ENCODE assay signal across 25 cellular contexts in genomic region chr15:76947454-76947853, GRCh38. TPM values are rescaled to one million over a fixed set of nuclear protein-coding genes. Genes with fewer than 3 reads are reported as not detected.
A peak's percentile ranks its signal among the peaks of the same experiment; 100 is the strongest.
DNase-seq lines count a peak whose midpoint lies in the region; ATAC-seq, FAIRE-seq and TF ChIP-seq lines count a peak whose summit lies in the region.
"Had no signal": no experiment of that assay in that cellular context is flagged by ENCODE, and none has a peak within 500 bp of the region (broad histone marks: within the 10 kb centered on the region; RNA-seq: fewer than 3 reads in every experiment).

No MANE protein-coding gene starts in this region.

- POLR2A ChIA-PET in A549 (lab: Yijun Ruan, JAX): interaction anchor here (0.9 kb wide), 1 partner anchor 16 kb away, joined by 3 read pairs; the partner anchor contains the start of gene RCN2

- intact Hi-C loops in left ventricle myocardium superior (cut with micrococcal nuclease): no loop called here

- H3K36me3 ChIP-seq in CD4-positive, CD25-positive, alpha-beta regulatory T cell (ENCODE audit: control insufficient read depth, insufficient read depth, low read length): peaks cover 16% of the 10 kb centered on the region

- ATAC-seq in A549 (no peak), T-helper 17 cell (no peak), memory B cell (ENCODE audit: low read depth) (peak; percentile 39), left ventricle myocardium superior (no peak)
- ATAC-seq in CD4-positive, CD25-positive, alpha-beta regulatory T cell (ENCODE audit: low read depth in 2 of 2): no peak
- ATAC-seq: CD8-positive, alpha-beta T cell; PC-3 had no signal

- 90% methylated on average over 3 of the region's 3 CpGs for WGBS in A549 (ENCODE audit: missing lambda C conversion rate)

- H3K4me3 Mint-ChIP-seq in CD4-positive, CD25-positive, alpha-beta regulatory T cell: no peak overlapping the region
- no peak overlapping the region for H3K4me3 Mint-ChIP-seq in T-helper 17 cell
- peak overlapping the region; percentile 35 for H3K4me3 Mint-ChIP-seq in memory B cell
- H3K4me3 Mint-ChIP-seq: CD8-positive, alpha-beta T cell had no signal

- peaks cover 10 to 20% (median 19%) of the 10 kb centered on the region in 4 donors for H3K4me1 Mint-ChIP-seq in CD4-positive, CD25-positive, alpha-beta regulatory T cell
- H3K4me1 Mint-ChIP-seq in T-helper 17 cell (peaks cover 20% of the 10 kb centered on the region), memory B cell (peaks cover 21% of the 10 kb centered on the region)

- no peak for DNase-seq in A549 (ENCODE audit: low read depth in 1 of 2, low spot score in 1 of 2)
- DNase-seq in CD4-positive, CD25-positive, alpha-beta regulatory T cell: no peak
- no peak for DNase-seq in T-helper 17 cell
- no peak for DNase-seq in memory B cell (ENCODE audit: low spot score in 2 of 2)
- no peak for DNase-seq in medulla oblongata (ENCODE audit: extremely low spot score)
- DNase-seq in DMS114 treated with DMSO at 0.1 percent for 48 hours (lab: John Stamatoyannopoulos, UW; ENCODE audit: unreplicated experiment): no peak
- DNase-seq in RCC 7860 (ENCODE audit: low spot score): no peak
- DNase-seq in left ventricle myocardium superior: no peak
- DNase-seq: CD8-positive, alpha-beta T cell; DMS153; MG63; NCI-H1417; NCI-H1694 treated with DMSO at 0.1 percent for 48 hours; NCI-H2081 treated with DMSO at 0.1 percent for 48 hours; NCI-H2171 treated with DMSO at 0.1 percent for 48 hours; NCI-H446; NCI-H526; PC-3; RPMI8226; SHP77 had no signal

- no peaks in the 10 kb centered on the region for H3K27me3 ChIP-seq in CD4-positive, CD25-positive, alpha-beta regulatory T cell (ENCODE audit: control insufficient read depth, insufficient read depth, low read length)
- H3K27me3 ChIP-seq: BLaER1, MG63 had no signal

- no peak overlapping the region for H3K4me2 ChIP-seq in A549
- H3K4me2 ChIP-seq: BLaER1 had no signal

- no peaks in the 10 kb centered on the region for H3K27me3 Mint-ChIP-seq in CD4-positive, CD25-positive, alpha-beta regulatory T cell
- H3K27me3 Mint-ChIP-seq in T-helper 17 cell: no peaks in the 10 kb centered on the region
- H3K27me3 Mint-ChIP-seq in memory B cell: no peaks in the 10 kb centered on the region

- FAIRE-seq in A549 (lab: Jason Lieb, UNC): peak; percentile 46
- FAIRE-seq in RCC 7860 (lab: Jason Lieb, UNC): no peak
- FAIRE-seq: GM18507, H1 had no signal

- peaks cover 0 to 4% (median 0%) of the 10 kb centered on the region in 7 donors for H3K9me3 Mint-ChIP-seq in CD4-positive, CD25-positive, alpha-beta regulatory T cell
- H3K9me3 Mint-ChIP-seq in memory B cell: peaks cover 4% of the 10 kb centered on the region
- H3K9me3 Mint-ChIP-seq: CD8-positive, alpha-beta T cell had no signal

- H3K27ac ChIP-seq in A549: no peak overlapping the region
- no peak overlapping the region for H3K27ac ChIP-seq in CD4-positive, CD25-positive, alpha-beta regulatory T cell (ENCODE audit: insufficient read depth, low read length, poor library complexity, severe bottlenecking)
- H3K27ac ChIP-seq: BLaER1, SK-N-MC had no signal

- peak overlapping the region; percentile 5 to 66 (median 48) for H3K27ac Mint-ChIP-seq in CD4-positive, CD25-positive, alpha-beta regulatory T cell
- H3K27ac Mint-ChIP-seq in T-helper 17 cell: peak overlapping the region; percentile 61
- peak overlapping the region; percentile 72 for H3K27ac Mint-ChIP-seq in memory B cell

- no peaks in the 10 kb centered on the region for H3K4me1 ChIP-seq in A549
- peaks cover 3% of the 10 kb centered on the region for H3K4me1 ChIP-seq in CD4-positive, CD25-positive, alpha-beta regulatory T cell (ENCODE audit: control insufficient read depth, insufficient read depth, low read length, poor library complexity, severe bottlenecking)

- TF ChIP-seq CTCF in A549 (IDR thresholded peaks at IDR 0.05): no peak

- no peak for TF ChIP-seq POLR2A in A549 (IDR thresholded peaks at IDR 0.05; ENCODE audit: low read length)

- no peaks in the 10 kb centered on the region for H3K9me3 ChIP-seq in A549
- no peaks in the 10 kb centered on the region for H3K9me3 ChIP-seq in CD4-positive, CD25-positive, alpha-beta regulatory T cell (ENCODE audit: control insufficient read depth in 2 of 2, low read length in 2 of 2)
- no peaks in the 10 kb centered on the region for H3K9me3 ChIP-seq in T-helper 17 cell (ENCODE audit: control insufficient read depth, low read length, poor library complexity, severe bottlenecking)
- H3K9me3 ChIP-seq: BLaER1, MG63 had no signal

- no peak for TF ChIP-seq RAD21 in A549 (conservative IDR thresholded peaks at IDR 0.05 in 1 of 2, IDR thresholded peaks at IDR 0.05 in 1 of 2)

- H3K4me3 ChIP-seq in A549: no peak overlapping the region
- H3K4me3 ChIP-seq in CD4-positive, CD25-positive, alpha-beta regulatory T cell (ENCODE audit: low read depth, low read length): no peak overlapping the region
- H3K4me3 ChIP-seq: BLaER1, MG63, SK-N-MC had no signal

- H3K36me3 Mint-ChIP-seq in CD4-positive, CD25-positive, alpha-beta regulatory T cell: peaks cover 39% of the 10 kb centered on the region
- H3K36me3 Mint-ChIP-seq in T-helper 17 cell (ENCODE audit: low read depth) (peaks cover 16% of the 10 kb centered on the region), memory B cell (peaks cover 29% of the 10 kb centered on the region)

- TF ChIP-seq EP300 in A549 (IDR thresholded peaks at IDR 0.05): no peak

- CTCF ChIA-PET in A549 (lab: Yijun Ruan, JAX): interaction anchor here (1.3 to 1.7 kb wide), 2 partner anchors 10 to 16 kb away, joined by 3 read pairs; partner anchors contain the start of gene RCN2

TF ChIP-seq in A549, 52 proteins besides CTCF, POLR2A, EP300 and RAD21:
- TF ChIP-seq NFE2L2 (conservative IDR thresholded peaks at IDR 0.05; ENCODE audit: low read length) (no peak), MAFK (IDR thresholded peaks at IDR 0.05; ENCODE audit: partially characterized antibody) (no peak), RCOR1 (IDR thresholded peaks at IDR 0.05; ENCODE audit: low read depth, low read length) (no peak), REST (IDR thresholded peaks at IDR 0.05) (no peak)

RNA-seq across cellular contexts. Expression of gene RCN2, which starts 15.9 kb away (rescaled TPM):
- 102 and 152 TPM in 2 replicates for polyA plus RNA-seq in A549 (2011; rRNA removed)
- 43.8 and 52.6 TPM in 2 replicates for polyA plus RNA-seq in A549 (2012; cell fraction: cytosol; rRNA removed)
- 15.3 and 16.0 TPM in 2 replicates for polyA plus RNA-seq in A549 (2012; cell fraction: nucleus; rRNA removed)
- polyA plus RNA-seq in A549 (2017; fragmentation: RNase III; extraction: RNeasy Plus Mini Kit Qiagen cat#74134 plus additional on column Dnase treatment): 78.6 to 81.3 TPM (median 81.1 TPM) in 3 replicates
- 9.0 and 10.3 TPM in 2 replicates for polyA minus RNA-seq in A549 (2011; rRNA and poly(A)+ RNA removed)
- 17.3 TPM for total RNA-seq in CD4-positive, CD25-positive, alpha-beta regulatory T cell
- polyA plus RNA-seq in CD4-positive, CD25-positive, alpha-beta regulatory T cell: 10 to 100 TPM; 35.8 to 47.3 (median 41.6) TPM
- 10 to 100 TPM; 16.2 to 17.1 TPM for total RNA-seq in T-helper 17 cell
- 24.0 TPM for total RNA-seq in left ventricle myocardium superior

RNA-seq across cellular contexts. Expression of gene SCAPER, which starts 42.3 kb away (rescaled TPM):
- polyA plus RNA-seq in A549 (2011; rRNA removed): 4.9 and 7.6 TPM in 2 replicates
- polyA plus RNA-seq in A549 (2012; cell fraction: cytosol; rRNA removed): 1.3 and 1.6 TPM in 2 replicates
- polyA plus RNA-seq in A549 (2012; cell fraction: nucleus; rRNA removed): 1.8 and 3.4 TPM in 2 replicates
- 4.0 to 5.7 TPM (median 5.5 TPM) in 3 replicates for polyA plus RNA-seq in A549 (2017; fragmentation: RNase III; extraction: RNeasy Plus Mini Kit Qiagen cat#74134 plus additional on column Dnase treatment)
- 4.4 and 4.9 TPM in 2 replicates for polyA minus RNA-seq in A549 (2011; rRNA and poly(A)+ RNA removed)
- 38.1 TPM for total RNA-seq in CD4-positive, CD25-positive, alpha-beta regulatory T cell
- polyA plus RNA-seq in CD4-positive, CD25-positive, alpha-beta regulatory T cell: 10 to 100 TPM; 13.2 to 16.9 (median 14.5) TPM
- total RNA-seq in T-helper 17 cell: 10 to 100 TPM; 33.7 to 36.6 TPM
- 54.9 TPM for total RNA-seq in left ventricle myocardium superior

RNA-seq across cellular contexts. Expression of gene PSTPIP1, which starts 47.5 kb away (rescaled TPM):
- not detected in 2 replicates for polyA plus RNA-seq in A549 (2011; rRNA removed)
- 0.04 TPM in 1 of 2 replicates, not detected in the other for polyA plus RNA-seq in A549 (2012; cell fraction: cytosol; rRNA removed)
- polyA plus RNA-seq in A549 (2012; cell fraction: nucleus; rRNA removed): 0.12 TPM in 1 of 2 replicates, not detected in the other
- not detected in 3 replicates for polyA plus RNA-seq in A549 (2017; fragmentation: RNase III; extraction: RNeasy Plus Mini Kit Qiagen cat#74134 plus additional on column Dnase treatment)
- not detected in 2 replicates for polyA minus RNA-seq in A549 (2011; rRNA and poly(A)+ RNA removed)
- total RNA-seq in CD4-positive, CD25-positive, alpha-beta regulatory T cell: 169 TPM
- polyA plus RNA-seq in CD4-positive, CD25-positive, alpha-beta regulatory T cell: 10 to 100 TPM; 41.3 to 69.2 (median 45.7) TPM
- 100 to 1,000 TPM; 115 to 129 TPM for total RNA-seq in T-helper 17 cell
- total RNA-seq in left ventricle myocardium superior: 2.4 TPM
- total RNA-seq: LHCN-M2, PC-3 had no signal

Comparison
In these comparisons a context has a peak if more than half of its experiments do, and no peak if none do; other contexts are left out.
1. RNA of gene PSTPIP1, which starts 47.5 kb away (total RNA-seq): 169 TPM in CD4-positive, CD25-positive, alpha-beta regulatory T cell (single experiment) and 115 to 129 TPM in T-helper 17 cell; 2.4 TPM in left ventricle myocardium superior (single experiment); every median in the first group is over 10 times any median in the second.
2. Peak in every context shown above with its lines, with median percentiles within 50 percentile points of each other: H3K27ac Mint-ChIP-seq.